ENCODE assay signal across 8 cellular contexts in genomic region chr13:26254583-26255102, GRCh38. TPM values are rescaled to one million over a fixed set of nuclear protein-coding genes. Genes with fewer than 3 reads are reported as not detected.
DNase-seq lines count a peak whose midpoint lies in the region; ATAC-seq lines count a peak whose summit lies in the region.

No MANE protein-coding gene starts in this region.

- DNase-seq in ACHN: peak; percentile 50
- peak; percentile 86 for DNase-seq in NCI-H748 (lab: John Stamatoyannopoulos, UW; ENCODE audit: unreplicated experiment)
- peak; percentile 24 for DNase-seq in activated T-cell treated with anti-CD3 and anti-CD28 coated beads for 4 hours

- WGBS in esophagus, 2 donors: 0% methylated on average over 34 to 35 of the region's 35 CpGs

- peak overlapping the region; percentile 87 for H3K4me3 Mint-ChIP-seq in stimulated activated memory B cell treated with anti-CD40 and anti-IgM and Interleukin-4, amounts not matched to agents 10 μg/mL and 1 μg/mL and 100 μg/mL, for 72 hours

- in situ Hi-C loops in ACHN (cut with HindIII; ENCODE audit: low pct_ligation_motif_present, low pct_unique_long_range_greater_than_20kb, low sequenced_read_pairs): no loop called here

- H3K4me1 Mint-ChIP-seq in stimulated activated memory B cell treated with anti-CD40 and anti-IgM and Interleukin-4, amounts not matched to agents 10 μg/mL and 1 μg/mL and 100 μg/mL, for 72 hours: peaks cover 33% of the 10 kb centered on the region

- H3K36me3 Mint-ChIP-seq in stimulated activated memory B cell treated with anti-CD40 and anti-IgM and Interleukin-4, amounts not matched to agents 10 μg/mL and 1 μg/mL and 100 μg/mL, for 72 hours: no peaks in the 10 kb centered on the region

- peak overlapping the region; percentile 91 for H3K27ac Mint-ChIP-seq in stimulated activated memory B cell treated with anti-CD40 and anti-IgM and Interleukin-4, amounts not matched to agents 10 μg/mL and 1 μg/mL and 100 μg/mL, for 72 hours

- no peaks in the 10 kb centered on the region for H3K9me3 ChIP-seq in esophagus (ENCODE audit: control insufficient read depth in 2 of 2, insufficient read depth in 1 of 2, low read depth in 1 of 2, low read length in 1 of 2)
- no peaks in the 10 kb centered on the region for H3K9me3 ChIP-seq in muscle layer of duodenum (ENCODE audit: control insufficient read depth in 1 of 2, low read length in 2 of 2)

- H3K36me3 ChIP-seq in esophagus (ENCODE audit: control insufficient read depth in 2 of 2, insufficient read depth in 2 of 2, low read length in 1 of 2) (no peaks in the 10 kb centered on the region), muscle layer of duodenum (ENCODE audit: control insufficient read depth in 1 of 2, insufficient read depth in 2 of 2, low read length in 2 of 2) (no peaks in the 10 kb centered on the region)

- no peaks in the 10 kb centered on the region for H3K27me3 ChIP-seq in esophagus (ENCODE audit: control insufficient read depth in 1 of 2, insufficient read depth in 2 of 2, low read length in 2 of 2)
- no peaks in the 10 kb centered on the region for H3K27me3 ChIP-seq in muscle layer of duodenum (ENCODE audit: low read depth, low read length)

- H3K4me3 ChIP-seq in esophagus (ENCODE audit: low read depth in 1 of 2, low read length in 2 of 2) (peak overlapping the region; percentile 87 to 98), muscle layer of duodenum (ENCODE audit: low read depth in 1 of 2, low read length in 2 of 2) (peak overlapping the region; percentile 74 to 93)

- H3K4me1 ChIP-seq in esophagus (ENCODE audit: control insufficient read depth in 2 of 2, insufficient read depth in 2 of 2, low read length in 1 of 2) (no peaks in the 10 kb centered on the region), muscle layer of duodenum (ENCODE audit: control insufficient read depth in 1 of 2, insufficient read depth in 2 of 2, low read length in 2 of 2) (peaks cover 9 to 13% of the 10 kb centered on the region in 2 donors)

- no peaks in the 10 kb centered on the region for H3K9me3 Mint-ChIP-seq in stimulated activated memory B cell treated with anti-CD40 and anti-IgM and Interleukin-4, amounts not matched to agents 10 μg/mL and 1 μg/mL and 100 μg/mL, for 72 hours

- ATAC-seq in GM18517 (IDR thresholded peaks at IDR 0.05; ENCODE audit: unreplicated experiment): peak; percentile 34
- ATAC-seq in HG03045 (IDR thresholded peaks at IDR 0.05; ENCODE audit: unreplicated experiment): peak; percentile 38
- ATAC-seq in stimulated activated memory B cell treated with anti-CD40 and anti-IgM and Interleukin-4, amounts not matched to agents 10 μg/mL and 1 μg/mL and 100 μg/mL, for 72 hours: peak; percentile 52

- H3K27ac ChIP-seq in esophagus (ENCODE audit: low read depth in 2 of 2, low read length in 1 of 2) (peak overlapping the region; percentile 87 to 98), muscle layer of duodenum (ENCODE audit: low read length) (peak overlapping the region; percentile 80)

- H3K27me3 Mint-ChIP-seq in stimulated activated memory B cell treated with anti-CD40 and anti-IgM and Interleukin-4, amounts not matched to agents 10 μg/mL and 1 μg/mL and 100 μg/mL, for 72 hours: no peaks in the 10 kb centered on the region

RNA-seq across cellular contexts. Expression of gene CDK8, which starts 0.7 kb away (rescaled TPM):
- polyA plus RNA-seq in esophagus: 1 to 10 TPM; 8.0 to 9.3 TPM

RNA-seq across cellular contexts. Expression of gene RNF6, which starts 32.5 kb away (rescaled TPM):
- 10 to 100 TPM; 12.6 to 17.3 TPM for polyA plus RNA-seq in esophagus

Comparison
In these comparisons a context has a peak if more than half of its experiments do, and no peak if none do; other contexts are left out.
1. Peak in every context shown above with its lines: DNase-seq, ATAC-seq, H3K4me3 ChIP-seq and H3K27ac ChIP-seq.
2. DNase-seq: peak in every context shown above with its lines; median percentile 86 in NCI-H748; 50 in ACHN; 24 in activated T-cell treated with anti-CD3 and anti-CD28 coated beads for 4 hours.